In genomic region chr1:244060691-244061090, GRCh38 we compare ENCODE assay signal across 20 cellular contexts. TPM values are rescaled to one million over a fixed set of nuclear protein-coding genes. Genes with fewer than 3 reads are reported as not detected.
A peak's percentile ranks its signal among the peaks of the same experiment; 100 is the strongest.
DNase-seq lines count a peak whose midpoint lies in the region; ATAC-seq and TF ChIP-seq lines count a peak whose summit lies in the region.
"Had no signal": no experiment of that assay in that cellular context is flagged by ENCODE, and none has a peak within 500 bp of the region (broad histone marks: within the 10 kb centered on the region; RNA-seq: fewer than 3 reads in every experiment).

No MANE protein-coding gene starts in this region.

- in situ Hi-C loops in ACHN (cut with HindIII; ENCODE audit: low pct_ligation_motif_present, low pct_unique_long_range_greater_than_20kb, low sequenced_read_pairs) = no loop called here

- no peaks in the 10 kb centered on the region for H3K9me3 Mint-ChIP-seq in brain
- H3K9me3 Mint-ChIP-seq: activated naive CD8-positive, alpha-beta T cell treated with anti-CD3 and anti-CD28 coated beads for 36 hours; activated T-helper 17 cell treated with anti-CD3 and anti-CD28 coated beads, Interleukin-2, amount 50 U/mL, for 72 hours had no signal

- peak; percentile 64 for DNase-seq in ACHN
- no peak for DNase-seq in nucleus accumbens (lab: John Stamatoyannopoulos, UW)
- no peak for DNase-seq in germinal center (ENCODE audit: low spot score)
- DNase-seq: activated CD4-positive, alpha-beta T cell treated with anti-CD3 and anti-CD28 coated beads, Interleukin-2, amount 50 U/mL, for 4 hours; activated CD4-positive, CD25-positive, alpha-beta regulatory T cell; activated naive CD8-positive, alpha-beta T cell treated with anti-CD3 and anti-CD28 coated beads for 36 hours; central memory CD4-positive, alpha-beta T cell; H7; kidney glomerular epithelial cell; NCI-H1048; NCI-H187 treated with DMSO at 0.1 percent for 48 hours; T-helper 9 cell; transverse colon had no signal

- ATAC-seq in GM18867 (IDR thresholded peaks at IDR 0.05; ENCODE audit: unreplicated experiment) = peak; percentile 51
- ATAC-seq in HG03175 (IDR thresholded peaks at IDR 0.05; ENCODE audit: unreplicated experiment) = peak; percentile 69
- no peak for ATAC-seq in HG03571 (IDR thresholded peaks at IDR 0.05; ENCODE audit: unreplicated experiment)
- no peak for ATAC-seq in GM21390 (IDR thresholded peaks at IDR 0.05; ENCODE audit: unreplicated experiment)
- ATAC-seq: activated T-helper 17 cell treated with anti-CD3 and anti-CD28 coated beads, Interleukin-2, amount 50 U/mL, for 72 hours had no signal

- peaks cover 42% of the 10 kb centered on the region for H3K4me1 Mint-ChIP-seq in brain
- H3K4me1 Mint-ChIP-seq: activated T-helper 17 cell treated with anti-CD3 and anti-CD28 coated beads, Interleukin-2, amount 50 U/mL, for 72 hours had no signal

- TF ChIP-seq CTCF in brain (conservative IDR thresholded peaks at IDR 0.05) = no peak

- H3K27ac Mint-ChIP-seq in brain = peak overlapping the region in 3 of 5 experiments; percentile 86 to 89 (median 88)
- H3K27ac Mint-ChIP-seq: activated naive CD8-positive, alpha-beta T cell treated with anti-CD3 and anti-CD28 coated beads for 36 hours; activated T-helper 17 cell treated with anti-CD3 and anti-CD28 coated beads, Interleukin-2, amount 50 U/mL, for 72 hours; B cell had no signal

- H3K27me3 Mint-ChIP-seq in brain = no peaks in the 10 kb centered on the region
- H3K27me3 Mint-ChIP-seq: activated naive CD8-positive, alpha-beta T cell treated with anti-CD3 and anti-CD28 coated beads for 36 hours; activated T-helper 17 cell treated with anti-CD3 and anti-CD28 coated beads, Interleukin-2, amount 50 U/mL, for 72 hours; B cell had no signal

- peak overlapping the region in 3 of 5 experiments; percentile 48 to 58 (median 51) for H3K4me3 Mint-ChIP-seq in brain
- H3K4me3 Mint-ChIP-seq: activated naive CD8-positive, alpha-beta T cell treated with anti-CD3 and anti-CD28 coated beads for 36 hours; activated T-helper 17 cell treated with anti-CD3 and anti-CD28 coated beads, Interleukin-2, amount 50 U/mL, for 72 hours; B cell had no signal

- H3K36me3 Mint-ChIP-seq in brain = peaks cover 7% of the 10 kb centered on the region

RNA-seq across cellular contexts. Expression of gene ZBTB18, which starts 9.6 kb away (rescaled TPM):
- 27.4 TPM for polyA plus RNA-seq in brain (ENCODE audit: insufficient read depth, low read depth, low replicate concordance)

Comparison
In these comparisons a context has a peak if more than half of its experiments do, and no peak if none do; other contexts are left out.
1. ATAC-seq: peak in GM18867 (single experiment) and HG03175 (single experiment); none in HG03571 (single experiment) and GM21390 (single experiment).